8 cellular contexts compared by ENCODE assay signal in the genomic region with DNA sequence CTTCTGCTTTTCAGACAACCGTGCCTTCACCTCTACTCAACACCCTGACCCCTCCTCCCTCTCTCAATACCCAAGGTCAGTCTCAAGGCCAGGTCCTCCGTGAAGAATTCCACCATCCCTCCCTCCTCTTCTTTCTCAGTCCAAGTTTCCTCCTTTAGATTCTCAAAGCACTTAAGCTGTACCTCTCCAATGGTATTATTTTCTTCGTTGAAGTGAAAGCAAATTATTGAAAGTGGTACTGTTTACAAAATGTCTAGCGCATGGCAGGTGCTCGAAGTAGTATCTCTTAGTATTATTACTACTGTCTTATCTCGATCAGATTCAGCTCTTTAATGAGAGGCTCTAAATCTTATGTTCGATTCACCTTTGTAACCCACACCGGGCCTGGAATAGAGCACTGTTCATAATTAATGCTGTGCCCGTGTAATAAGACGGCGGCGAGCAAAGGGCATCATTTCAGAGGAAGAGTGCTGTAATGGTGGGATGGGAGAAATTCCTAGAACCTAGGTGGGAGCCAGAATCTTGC. TPM values are rescaled to one million over a fixed set of nuclear protein-coding genes. Genes with fewer than 3 reads are reported as not detected.
DNase-seq lines count a peak whose midpoint lies in the region; ATAC-seq, FAIRE-seq and TF ChIP-seq lines count a peak whose summit lies in the region.

No MANE protein-coding gene starts in this region.

- peak overlapping the region; percentile 93 for H3K4me2 ChIP-seq in OCI-LY3 (ENCODE audit: low read length)
- H3K4me2 ChIP-seq in endothelial cell of umbilical vein (ENCODE audit: insufficient read depth, low read length), result peak overlapping the region; percentile 80

- peaks cover 17% of the 10 kb centered on the region for H3K4me1 ChIP-seq in OCI-LY3 (ENCODE audit: low read length)
- peaks cover 15% of the 10 kb centered on the region for H3K4me1 ChIP-seq in endothelial cell of umbilical vein (ENCODE audit: control insufficient read depth, extremely low read depth, insufficient read depth, low read length)
- H3K4me1 ChIP-seq in ovary (ENCODE audit: insufficient read depth), result peaks cover 4% of the 10 kb centered on the region

- H3K9ac ChIP-seq in OCI-LY3 (ENCODE audit: low read length), result peak overlapping the region; percentile 67
- H3K9ac ChIP-seq in endothelial cell of umbilical vein (replicated peaks; ENCODE audit: extremely low read depth, insufficient read depth, low read length), result peak overlapping the region; percentile 18

- no peak for TF ChIP-seq CTCF in OCI-LY3 (IDR thresholded peaks at IDR 0.05; ENCODE audit: low read depth, low read length)
- no peak for TF ChIP-seq CTCF in endothelial cell of umbilical vein (IDR thresholded peaks at IDR 0.05; ENCODE audit: extremely low read depth in 1 of 2, insufficient read depth in 1 of 2, low read depth in 1 of 2, low read length in 2 of 2)
- peak in 1 of 3 donors; percentile 24 for TF ChIP-seq CTCF in ovary (IDR thresholded peaks at IDR 0.05)

- CTCF ChIA-PET in endothelial cell of umbilical vein (lab: Charles Lee), result interaction anchor here (0.8 to 4.6 kb wide), 12 partner anchors 7 to 48 kb away, joined by 3 to 41 read pairs (median 4); partner anchors contain the start of gene SNHG17

- H4K20me1 ChIP-seq in OCI-LY3 (ENCODE audit: insufficient read depth, low read length) (peaks cover 15% of the 10 kb centered on the region), endothelial cell of umbilical vein (replicated peaks; ENCODE audit: control insufficient read depth, extremely low read depth, insufficient read depth, low read length) (peaks cover 3% of the 10 kb centered on the region)

- TF ChIP-seq POLR2A in endothelial cell of umbilical vein (IDR thresholded peaks at IDR 0.05; ENCODE audit: low read depth, low read length), result no peak
- no peak for TF ChIP-seq POLR2A in ovary (IDR thresholded peaks at IDR 0.05)

- TF ChIP-seq EP300 in ovary (IDR thresholded peaks at IDR 0.05), result no peak

- H2AFZ ChIP-seq in OCI-LY3 (ENCODE audit: low read depth, low read length) (peak overlapping the region; percentile 98), endothelial cell of umbilical vein (ENCODE audit: low read depth, low read length) (peak overlapping the region; percentile 90)

- peaks cover 39% of the 10 kb centered on the region for H3K79me2 ChIP-seq in OCI-LY3 (ENCODE audit: low read length)
- H3K79me2 ChIP-seq in endothelial cell of umbilical vein (ENCODE audit: control insufficient read depth, insufficient read depth, low read length), result peaks cover 38% of the 10 kb centered on the region

- no peak for DNase-seq in endothelial cell of umbilical vein (ENCODE audit: low read depth, low spot score)
- peak in 2 of 5 donors; percentile 26 to 39 for DNase-seq in ovary
- no peak for DNase-seq in iPS-NIHi11 (ENCODE audit: low spot score)

- dilution Hi-C loops in endothelial cell of umbilical vein (cut with MboI; ENCODE audit: extremely low pct_ligation_motif_present, low sequenced_read_pairs), result no loop called here

- no peak for ATAC-seq in HG02763 (IDR thresholded peaks at IDR 0.05; ENCODE audit: unreplicated experiment)
- ATAC-seq in GM21723 (IDR thresholded peaks at IDR 0.05; ENCODE audit: unreplicated experiment), result no peak
- no peak for ATAC-seq in HG03378 (IDR thresholded peaks at IDR 0.05; ENCODE audit: unreplicated experiment)

- H3K27me3 ChIP-seq in OCI-LY3 (ENCODE audit: low read depth, low read length) (peaks cover 8% of the 10 kb centered on the region; the same call in 1 of the 2 replicates), endothelial cell of umbilical vein (ENCODE audit: control insufficient read depth in 2 of 2, insufficient read depth in 2 of 2, low read length in 2 of 2) (peaks cover 2 to 4% of the 10 kb centered on the region in 2 experiments), ovary (no peaks in the 10 kb centered on the region)

- H3K4me3 ChIP-seq in GM08714 (ENCODE audit: low read length) (peak overlapping the region; percentile 75), OCI-LY3 (ENCODE audit: low read length) (peak overlapping the region; percentile 83), endothelial cell of umbilical vein (replicated peaks in 1 of 3; ENCODE audit: insufficient read depth in 1 of 3, low read depth in 1 of 3, low read length in 3 of 3) (peak overlapping the region in 2 of 3 experiments; percentile 53 to 70), ovary (peak overlapping the region; percentile 82)

- 3 to 12% (median 4%) methylated on average over 12 of the region's 12 CpGs for WGBS in ovary, 3 donors

- H3K9me3 ChIP-seq in OCI-LY3 (ENCODE audit: insufficient read depth, low read length) (no peaks in the 10 kb centered on the region), endothelial cell of umbilical vein (replicated peaks; ENCODE audit: control insufficient read depth, insufficient read depth, low read length) (no peaks in the 10 kb centered on the region), ovary (no peaks in the 10 kb centered on the region)

- TSS peak; percentile 60 for BruUV-seq in endothelial cell of umbilical vein (replicated peaks; lab: Mats Ljungman, UMichigan)

- FAIRE-seq in endothelial cell of umbilical vein (lab: Jason Lieb, UNC), result no peak

- no peak overlapping the region for H3K27ac ChIP-seq in OCI-LY3 (ENCODE audit: low read length)
- no peak overlapping the region for H3K27ac ChIP-seq in endothelial cell of umbilical vein (ENCODE audit: insufficient read depth, low read depth, low read length)
- H3K27ac ChIP-seq in ovary, result peak overlapping the region in 1 of 2 donors; percentile 83

- POLR2A ChIA-PET in endothelial cell of umbilical vein (lab: Charles Lee), result interaction anchor here (1.0 to 3.0 kb wide), 3 partner anchors 13 to 37 kb away, joined by 3 to 13 read pairs (median 11); partner anchors contain the start of gene SNHG17

- no peaks in the 10 kb centered on the region for H3K9me1 ChIP-seq in endothelial cell of umbilical vein (replicated peaks; ENCODE audit: control insufficient read depth, extremely low read depth, insufficient read depth, low read length)

- peaks cover 3% of the 10 kb centered on the region for H3K36me3 ChIP-seq in OCI-LY3 (replicated peaks; ENCODE audit: low read depth, low read length)
- no peaks in the 10 kb centered on the region for H3K36me3 ChIP-seq in endothelial cell of umbilical vein (ENCODE audit: control insufficient read depth in 2 of 2, extremely low read depth in 1 of 2, insufficient read depth in 2 of 2, low read length in 2 of 2)
- no peaks in the 10 kb centered on the region for H3K36me3 ChIP-seq in ovary

- intact Hi-C loops in endothelial cell of umbilical vein (cut with micrococcal nuclease), result loop anchor here (1.0 kb wide), 2 partner anchors 26 to 37 kb away; partner anchors contain the start of gene SNHG17
- intact Hi-C loops in ovary (cut with DNase I), result no loop called here

TF ChIP-seq in endothelial cell of umbilical vein, 7 proteins besides CTCF, POLR2A, EP300 and RAD21:
- TF ChIP-seq POLR2AphosphoS5 (IDR thresholded peaks at IDR 0.05; ENCODE audit: insufficient read depth, low read depth, low read length), result no peak
- no peak for TF ChIP-seq JUN (IDR thresholded peaks at IDR 0.05; ENCODE audit: borderline replicate concordance, insufficient read depth, insufficient read length, low read depth)
- TF ChIP-seq GATA2 (IDR thresholded peaks at IDR 0.05; ENCODE audit: insufficient read depth, insufficient read length, low read depth, low read length), result no peak
- no peak for TF ChIP-seq FOS (IDR thresholded peaks at IDR 0.05; ENCODE audit: borderline replicate concordance, insufficient read depth, low read length)
TF ChIP-seq in endothelial cell of umbilical vein: peak in this region for 0.

RNA-seq across cellular contexts. Expression of gene RALGAPB, which starts 0.6 kb away (rescaled TPM):
- total RNA-seq in endothelial cell of umbilical vein, result 36.4 and 38.7 TPM in 2 replicates
- 10.8 and 12.8 TPM in 2 replicates for polyA plus RNA-seq in endothelial cell of umbilical vein
- polyA plus RNA-seq in endothelial cell of umbilical vein (2011; cell fraction: cytosol; rRNA removed), result 9.6 and 10.4 TPM in 2 replicates
- 73.7 and 85.7 TPM in 2 replicates for polyA plus RNA-seq in endothelial cell of umbilical vein (2011; cell fraction: nucleus; rRNA removed)
- polyA plus RNA-seq in endothelial cell of umbilical vein (2012), result 26.9 and 31.5 TPM in 2 replicates
- polyA minus RNA-seq in endothelial cell of umbilical vein, result 51.7 and 62.2 TPM in 2 replicates
- 16.0 TPM for polyA minus RNA-seq in endothelial cell of umbilical vein (2011; cell fraction: cytosol; rRNA and poly(A)+ RNA removed)
- 81.9 and 120 TPM in 2 replicates for polyA minus RNA-seq in endothelial cell of umbilical vein (2011; cell fraction: nucleus; rRNA and poly(A)+ RNA removed)
- total RNA-seq in ovary, result 10 to 100 TPM; 27.0 to 41.3 (median 32.5) TPM
- polyA plus RNA-seq in ovary, result 10 to 100 TPM; 10.4 to 26.3 TPM

RNA-seq across cellular contexts. Expression of gene SNHG17, which starts 36.9 kb away (rescaled TPM):
- total RNA-seq in endothelial cell of umbilical vein, result 39.6 and 94.0 TPM in 2 replicates
- polyA plus RNA-seq in endothelial cell of umbilical vein, result 33.2 and 39.4 TPM in 2 replicates
- 36.8 and 39.9 TPM in 2 replicates for polyA plus RNA-seq in endothelial cell of umbilical vein (2011; cell fraction: cytosol; rRNA removed)
- 94.5 and 98.9 TPM in 2 replicates for polyA plus RNA-seq in endothelial cell of umbilical vein (2011; cell fraction: nucleus; rRNA removed)
- polyA plus RNA-seq in endothelial cell of umbilical vein (2012), result 32.0 and 34.1 TPM in 2 replicates
- 18.6 and 19.1 TPM in 2 replicates for polyA minus RNA-seq in endothelial cell of umbilical vein
- 46.9 TPM for polyA minus RNA-seq in endothelial cell of umbilical vein (2011; cell fraction: cytosol; rRNA and poly(A)+ RNA removed)
- 23.9 and 29.1 TPM in 2 replicates for polyA minus RNA-seq in endothelial cell of umbilical vein (2011; cell fraction: nucleus; rRNA and poly(A)+ RNA removed)
- 10 to 100 TPM; 22.9 to 72.2 (median 40.1) TPM for total RNA-seq in ovary
- 10 to 100 TPM; 22.8 to 41.7 TPM for polyA plus RNA-seq in ovary
